ENCODE assay signal across 1 cellular context in the genomic region with DNA sequence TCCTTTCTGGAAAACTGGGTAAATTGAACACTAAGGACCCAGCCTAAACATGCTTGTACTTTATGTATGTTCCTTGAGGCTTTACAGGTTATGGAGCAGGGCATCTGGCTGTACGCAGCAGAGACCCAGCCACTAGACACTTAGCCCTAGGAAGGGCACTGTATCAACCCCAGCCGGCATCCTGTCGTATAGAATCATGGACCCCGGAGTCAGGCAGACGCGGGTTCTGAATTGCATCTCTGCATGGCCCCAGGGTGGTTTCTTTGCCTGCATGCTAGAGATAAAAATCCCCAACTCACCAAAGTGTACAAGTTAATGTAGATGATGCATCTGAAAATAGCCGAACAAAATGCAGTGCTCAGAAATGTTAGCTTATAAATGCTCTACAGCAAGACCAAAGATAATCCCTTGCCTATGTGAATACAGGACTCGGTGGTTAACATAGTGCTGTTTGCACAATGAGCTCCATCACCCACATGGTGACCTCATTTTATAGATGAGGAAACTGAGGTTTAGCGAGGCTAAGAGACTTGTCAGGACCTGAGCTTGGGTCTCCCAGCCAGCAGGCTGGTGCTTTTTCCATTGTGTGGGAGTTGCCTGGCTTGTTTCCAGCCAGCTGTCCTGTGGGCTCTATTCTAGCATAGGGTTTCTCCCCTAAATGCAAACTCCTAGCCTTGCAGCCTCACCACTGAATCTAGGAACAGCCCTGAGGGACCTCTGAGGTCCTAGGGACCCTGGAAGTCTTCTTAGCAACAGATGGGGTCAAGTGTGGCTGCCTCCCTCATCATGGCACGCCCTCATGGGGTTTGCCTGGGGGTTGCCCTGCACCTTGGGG.
TF ChIP-seq lines count a peak whose summit lies in the region.

No MANE protein-coding gene starts in this region.

TF ChIP-seq in GM12878, 131 proteins besides CTCF, POLR2A, EP300 and RAD21 (continued from another document):
- TF ChIP-seq NFIC (IDR thresholded peaks at IDR 0.05; ENCODE audit: low read depth, low read length) (peak; percentile 50; the same call in 1 of the 2 replicates), ZBTB33 (IDR thresholded peaks at IDR 0.05) (no peak), POLR2AphosphoS2 (IDR thresholded peaks at IDR 0.05; ENCODE audit: low read depth, low read length) (no peak), ELK1 (IDR thresholded peaks at IDR 0.05; ENCODE audit: low read depth, low read length) (no peak), ASH2L (IDR thresholded peaks at IDR 0.05; ENCODE audit: borderline replicate concordance, low read depth) (no peak), IKZF1 (conservative IDR thresholded peaks at IDR 0.05) (peak; percentile 74), IRF4 (IDR thresholded peaks at IDR 0.05; ENCODE audit: low read depth, low read length) (no peak), FOXK2 (IDR thresholded peaks at IDR 0.05) (no peak), POLR2AphosphoS5 (IDR thresholded peaks at IDR 0.05; ENCODE audit: low read length) (no peak), BRCA1 (IDR thresholded peaks at IDR 0.05; ENCODE audit: low read depth, low read length) (no peak), RCOR1 (conservative IDR thresholded peaks at IDR 0.05; ENCODE audit: low read depth, low read length) (no peak), HCFC1 (IDR thresholded peaks at IDR 0.05; ENCODE audit: low read length) (no peak), E4F1 (IDR thresholded peaks at IDR 0.05; ENCODE audit: borderline replicate concordance, partially characterized antibody) (no peak), ETV6 (conservative IDR thresholded peaks at IDR 0.05 in 1 of 2, IDR thresholded peaks at IDR 0.05 in 1 of 2; ENCODE audit: borderline replicate concordance in 1 of 2, low read depth in 1 of 2) (no peak), CEBPZ (IDR thresholded peaks at IDR 0.05; ENCODE audit: low read depth, low read length) (no peak), PAX5 (IDR thresholded peaks at IDR 0.05; ENCODE audit: borderline replicate concordance, low read depth, low read length) (no peak), GABPA (IDR thresholded peaks at IDR 0.05; ENCODE audit: low read depth) (no peak), ZNF24 (IDR thresholded peaks at IDR 0.05) (no peak), CREB1 (IDR thresholded peaks at IDR 0.05; ENCODE audit: low read depth) (0 out of 2 replicates have a peak, but pooled peaks have one; percentile 18), ZNF592 (IDR thresholded peaks at IDR 0.05) (no peak), ZZZ3 (IDR thresholded peaks at IDR 0.05; ENCODE audit: control insufficient read depth, insufficient read length, low read depth) (no peak), PBX3 (IDR thresholded peaks at IDR 0.05; ENCODE audit: insufficient replicate concordance, low read depth, low read length) (no peak), RUNX3 (IDR thresholded peaks at IDR 0.05; ENCODE audit: low read length) (peak; percentile 79), IRF3 (IDR thresholded peaks at IDR 0.05) (no peak), CHD2 (IDR thresholded peaks at IDR 0.05; ENCODE audit: borderline replicate concordance, low read depth, low read length) (no peak), SRF (IDR thresholded peaks at IDR 0.05; ENCODE audit: low read depth in 2 of 2, low read length in 2 of 2) (no peak), FOS (IDR thresholded peaks at IDR 0.05; ENCODE audit: borderline replicate concordance, extremely low read depth, insufficient read length) (no peak), ZSCAN29 (IDR thresholded peaks at IDR 0.05) (no peak), SMAD5 (IDR thresholded peaks at IDR 0.05; ENCODE audit: low read depth) (no peak)
- TF ChIP-seq, protein P1, sequence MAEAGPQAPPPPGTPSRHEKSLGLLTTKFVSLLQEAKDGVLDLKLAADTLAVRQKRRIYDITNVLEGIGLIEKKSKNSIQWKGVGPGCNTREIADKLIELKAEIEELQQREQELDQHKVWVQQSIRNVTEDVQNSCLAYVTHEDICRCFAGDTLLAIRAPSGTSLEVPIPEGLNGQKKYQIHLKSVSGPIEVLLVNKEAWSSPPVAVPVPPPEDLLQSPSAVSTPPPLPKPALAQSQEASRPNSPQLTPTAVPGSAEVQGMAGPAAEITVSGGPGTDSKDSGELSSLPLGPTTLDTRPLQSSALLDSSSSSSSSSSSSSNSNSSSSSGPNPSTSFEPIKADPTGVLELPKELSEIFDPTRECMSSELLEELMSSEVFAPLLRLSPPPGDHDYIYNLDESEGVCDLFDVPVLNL (IDR thresholded peaks at IDR 0.05; ENCODE audit: low read depth, low read length): no peak
TF ChIP-seq in GM12878: peak in this region for 8.
